10 cellular contexts compared by ENCODE assay signal in the genomic region with DNA sequence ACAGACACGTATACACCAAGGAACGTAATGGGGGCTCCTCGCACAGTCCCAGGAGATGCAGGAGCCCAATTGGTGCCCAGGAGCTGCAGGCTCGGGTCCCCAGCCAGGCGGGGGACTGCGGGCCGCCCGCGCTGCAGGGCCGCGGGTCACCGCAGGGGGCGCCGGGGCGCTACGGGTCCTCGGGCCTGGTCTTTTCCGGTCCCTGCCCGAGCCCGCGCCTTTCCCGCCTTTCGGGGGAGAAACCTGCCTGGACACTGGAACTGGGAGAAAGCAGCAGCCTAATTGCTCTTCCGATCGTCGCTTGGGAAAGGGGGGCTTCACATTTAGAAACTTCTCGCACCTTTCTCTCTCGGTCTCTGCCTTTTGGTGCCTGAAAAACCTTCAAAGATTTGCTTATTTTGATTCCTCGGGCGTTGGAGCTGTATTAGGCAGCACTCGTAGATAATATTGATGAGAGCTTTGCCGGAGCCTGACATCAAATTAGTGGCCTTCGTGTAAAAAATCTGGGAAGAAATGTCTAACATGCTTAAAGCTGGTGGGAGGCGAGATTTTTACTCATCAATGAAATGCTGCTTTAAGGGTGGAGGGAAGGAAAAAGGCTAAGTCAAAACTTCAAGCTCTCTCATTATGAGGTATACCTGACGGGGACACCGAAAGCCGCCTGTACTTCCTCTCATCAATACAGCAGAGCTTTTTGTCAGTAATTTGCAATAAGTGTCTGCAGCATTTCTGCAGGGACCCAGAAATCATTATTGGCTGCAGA. TPM values are rescaled to one million over a fixed set of nuclear protein-coding genes. Genes with fewer than 3 reads are reported as not detected.
DNase-seq lines count a peak whose midpoint lies in the region; ATAC-seq, FAIRE-seq and TF ChIP-seq lines count a peak whose summit lies in the region.
"Had no signal": no experiment of that assay in that cellular context is flagged by ENCODE, and none has a peak within 500 bp of the region (broad histone marks: within the 10 kb centered on the region; RNA-seq: fewer than 3 reads in every experiment).

No MANE protein-coding gene starts in this region.

- H3K36me3 ChIP-seq in bronchial epithelial cell (ENCODE audit: control insufficient read depth, insufficient read depth, low read length), result no peaks in the 10 kb centered on the region
- H3K36me3 ChIP-seq: neutrophil, thyroid gland had no signal

- H3K27ac Mint-ChIP-seq in nephron progenitor cell, result no peak overlapping the region
- H3K27ac Mint-ChIP-seq in activated CD4-positive, alpha-beta T cell treated with anti-CD3 and anti-CD28 coated beads, Interleukin-2, amount 10 ng/mL, durations not matched to agents 24 days and 14 days, result no peak overlapping the region

- intact Hi-C loops in activated CD4-positive, alpha-beta T cell treated with anti-CD3 and anti-CD28 coated beads, Interleukin-2, amount 10 ng/mL, durations not matched to agents 24 days and 14 days (cut with micrococcal nuclease), result loop anchor here (2.0 kb wide), 1 partner anchor 13 kb away; a partner anchor contains a TSS

- H3K4me3 Mint-ChIP-seq in nephron progenitor cell, result peak overlapping the region; percentile 9
- H3K4me3 Mint-ChIP-seq in activated CD4-positive, alpha-beta T cell treated with anti-CD3 and anti-CD28 coated beads, Interleukin-2, amount 10 ng/mL, durations not matched to agents 24 days and 14 days, result no peak overlapping the region

- no peak for FAIRE-seq in bronchial epithelial cell (lab: Jason Lieb, UNC)

- H3K4me1 Mint-ChIP-seq in nephron progenitor cell, result peaks cover 32% of the 10 kb centered on the region
- peaks cover 18% of the 10 kb centered on the region for H3K4me1 Mint-ChIP-seq in activated CD4-positive, alpha-beta T cell treated with anti-CD3 and anti-CD28 coated beads, Interleukin-2, amount 10 ng/mL, durations not matched to agents 24 days and 14 days

- H3K27me3 ChIP-seq in bronchial epithelial cell (ENCODE audit: control insufficient read depth, insufficient read depth, low read length), result peaks cover 55% of the 10 kb centered on the region

- peak; percentile 65 for ATAC-seq in HG03280 (IDR thresholded peaks at IDR 0.05; ENCODE audit: unreplicated experiment)
- ATAC-seq in GM18909 (IDR thresholded peaks at IDR 0.05; ENCODE audit: poor library complexity, unreplicated experiment), result no peak

- TF ChIP-seq CTCF in bronchial epithelial cell (IDR thresholded peaks at IDR 0.05; ENCODE audit: insufficient read depth, low read length, severe bottlenecking), result peak; percentile 20
- peak; percentile 90 for TF ChIP-seq CTCF in nephron progenitor cell (IDR thresholded peaks at IDR 0.05)

- H3K9me3 Mint-ChIP-seq in nephron progenitor cell, result no peaks in the 10 kb centered on the region
- H3K9me3 Mint-ChIP-seq in activated CD4-positive, alpha-beta T cell treated with anti-CD3 and anti-CD28 coated beads, Interleukin-2, amount 10 ng/mL, durations not matched to agents 24 days and 14 days, result peaks cover 27% of the 10 kb centered on the region

- H3K27me3 Mint-ChIP-seq in nephron progenitor cell (ENCODE audit: low read depth, poor library complexity), result peaks cover 100% of the 10 kb centered on the region
- peaks cover 88% of the 10 kb centered on the region for H3K27me3 Mint-ChIP-seq in activated CD4-positive, alpha-beta T cell treated with anti-CD3 and anti-CD28 coated beads, Interleukin-2, amount 10 ng/mL, durations not matched to agents 24 days and 14 days

- DNase-seq in ELF-1 (ENCODE audit: low read depth, low spot score) (peak; percentile 90), bronchial epithelial cell (ENCODE audit: low read depth) (no peak), nephron progenitor cell (peak; percentile 82), HPDE6-E6E7 (ENCODE audit: extremely low spot score) (no peak)
- no peak for DNase-seq in activated CD4-positive, alpha-beta T cell treated with anti-CD3 and anti-CD28 coated beads, Interleukin-2, amount 10 ng/mL, durations not matched to agents 24 days and 14 days
- no peak for DNase-seq in activated CD4-positive, alpha-beta T cell treated with anti-CD3 and anti-CD28 coated beads, Interleukin-2, amount 50 U/mL, for 4 hours
- DNase-seq: thyroid gland had no signal

- no peak overlapping the region for H3K4me3 ChIP-seq in bronchial epithelial cell (ENCODE audit: low read depth, low read length)
- H3K4me3 ChIP-seq: thyroid gland had no signal

- no peaks in the 10 kb centered on the region for H3K36me3 Mint-ChIP-seq in nephron progenitor cell (ENCODE audit: low read depth)
- H3K36me3 Mint-ChIP-seq in activated CD4-positive, alpha-beta T cell treated with anti-CD3 and anti-CD28 coated beads, Interleukin-2, amount 10 ng/mL, durations not matched to agents 24 days and 14 days (ENCODE audit: low read depth), result peaks cover 12% of the 10 kb centered on the region

RNA-seq across cellular contexts. Expression of a gene that starts 12.6 kb away (rescaled TPM):
- total RNA-seq in bronchial epithelial cell, result not detected in 2 replicates
- not detected in 2 replicates for total RNA-seq in activated CD4-positive, alpha-beta T cell treated with anti-CD3 and anti-CD28 coated beads, Interleukin-2, amount 10 ng/mL, durations not matched to agents 24 days and 14 days
- total RNA-seq: thyroid gland had no signal

Comparison
In these comparisons a context has a peak if more than half of its experiments do, and no peak if none do; other contexts are left out.
1. DNase-seq: peak in ELF-1 (single experiment) and nephron progenitor cell (single experiment); none in bronchial epithelial cell (single experiment), HPDE6-E6E7 (single experiment), activated CD4-positive, alpha-beta T cell treated with anti-CD3 and anti-CD28 coated beads, Interleukin-2, amount 10 ng/mL, durations not matched to agents 24 days and 14 days (single experiment) and activated CD4-positive, alpha-beta T cell treated with anti-CD3 and anti-CD28 coated beads, Interleukin-2, amount 50 U/mL, for 4 hours (0 of 2).